Comparison of ENCODE assay signal across 14 cellular contexts in genomic region chr21:46393941-46394818, GRCh38.
DNase-seq lines count a peak whose midpoint lies in the region; ATAC-seq and TF ChIP-seq lines count a peak whose summit lies in the region.
"Had no signal": no experiment of that assay in that cellular context is flagged by ENCODE, and none has a peak within 500 bp of the region (broad histone marks: within the 10 kb centered on the region; RNA-seq: fewer than 3 reads in every experiment).

No MANE protein-coding gene starts in this region.

- H3K27me3 ChIP-seq in naive thymus-derived CD4-positive, alpha-beta T cell (ENCODE audit: control insufficient read depth in 2 of 2, insufficient read depth in 2 of 2, low read length in 2 of 2): no peaks in the 10 kb centered on the region
- H3K27me3 ChIP-seq in testis: no peaks in the 10 kb centered on the region
- H3K27me3 ChIP-seq in suprapubic skin: no peaks in the 10 kb centered on the region

- H3K27ac ChIP-seq in naive thymus-derived CD4-positive, alpha-beta T cell (ENCODE audit: low read depth, low read length): no peak overlapping the region
- H3K27ac ChIP-seq in testis (peak overlapping the region; percentile 1 to 51), suprapubic skin (no peak overlapping the region)

- no peak for TF ChIP-seq EP300 in suprapubic skin (IDR thresholded peaks at IDR 0.05)

- H3K4me3 ChIP-seq in astrocyte of the cerebellum (ENCODE audit: low read depth, low read length) (no peak overlapping the region), testis (no peak overlapping the region), suprapubic skin (no peak overlapping the region)
- H3K4me3 ChIP-seq in naive thymus-derived CD4-positive, alpha-beta T cell (ENCODE audit: low read length): no peak overlapping the region

- POLR2A ChIA-PET in naive thymus-derived CD4-positive, alpha-beta T cell (lab: Charles Lee): no interaction called here

- H3K4me1 Mint-ChIP-seq in activated T-cell treated with anti-CD3 and anti-CD28 coated beads, Interleukin-2, amount 50 U/mL, for 72 hours (ENCODE audit: low read depth): no peaks in the 10 kb centered on the region
- H3K4me1 Mint-ChIP-seq in naive thymus-derived CD4-positive, alpha-beta T cell: peaks cover 0 to 5% (median 0%) of the 10 kb centered on the region in 7 donors
- H3K4me1 Mint-ChIP-seq: activated naive CD4-positive, alpha-beta T cell treated with anti-CD3 and anti-CD28 coated beads, Interleukin-2, amount 50 U/mL, for 24 hours had no signal

- no peak for TF ChIP-seq CTCF in astrocyte of the cerebellum (IDR thresholded peaks at IDR 0.05; ENCODE audit: low read depth, low read length, missing control alignments)
- no peak for TF ChIP-seq CTCF in testis (IDR thresholded peaks at IDR 0.05)
- no peak for TF ChIP-seq CTCF in suprapubic skin (IDR thresholded peaks at IDR 0.05)

- intact Hi-C loops in naive thymus-derived CD4-positive, alpha-beta T cell (cut with micrococcal nuclease): no loop called here
- intact Hi-C loops in testis (cut with DNase I; ENCODE audit: low total_unique reads): no loop called here

- no peaks in the 10 kb centered on the region for H3K9me3 Mint-ChIP-seq in activated T-cell treated with anti-CD3 and anti-CD28 coated beads, Interleukin-2, amount 50 U/mL, for 72 hours
- H3K9me3 Mint-ChIP-seq in naive thymus-derived CD4-positive, alpha-beta T cell: no peaks in the 10 kb centered on the region
- H3K9me3 Mint-ChIP-seq: activated naive CD4-positive, alpha-beta T cell treated with anti-CD3 and anti-CD28 coated beads, Interleukin-2, amount 50 U/mL, for 24 hours; T-helper 1 cell treated with Interleukin-12 subunit alpha and Interleukin-12 subunit beta and Interleukin-4 antibody, amounts not matched to agents 30 μg/mL and 1 μg/mL, for 36 hours had no signal

- H3K27ac Mint-ChIP-seq in activated T-cell treated with anti-CD3 and anti-CD28 coated beads, Interleukin-2, amount 50 U/mL, for 72 hours: peak overlapping the region; percentile 30
- H3K27ac Mint-ChIP-seq in naive thymus-derived CD4-positive, alpha-beta T cell: peak overlapping the region in 1 of 9 donors; percentile 48
- H3K27ac Mint-ChIP-seq: activated naive CD4-positive, alpha-beta T cell treated with anti-CD3 and anti-CD28 coated beads, Interleukin-2, amount 50 U/mL, for 24 hours; T-helper 1 cell treated with Interleukin-12 subunit alpha and Interleukin-12 subunit beta and Interleukin-4 antibody, amounts not matched to agents 30 μg/mL and 1 μg/mL, for 36 hours had no signal

- H3K36me3 Mint-ChIP-seq in activated T-cell treated with anti-CD3 and anti-CD28 coated beads, Interleukin-2, amount 50 U/mL, for 72 hours (ENCODE audit: insufficient read depth in 2 of 2): peaks cover 1 to 22% of the 10 kb centered on the region in 2 donors
- peaks cover 3 to 50% (median 9%) of the 10 kb centered on the region in 5 donors for H3K36me3 Mint-ChIP-seq in naive thymus-derived CD4-positive, alpha-beta T cell

- CTCF ChIA-PET in naive thymus-derived CD4-positive, alpha-beta T cell (lab: Charles Lee): no interaction called here

- no peak for DNase-seq in activated T-cell treated with anti-CD3 and anti-CD28 coated beads, Interleukin-2, amount 50 U/mL, for 72 hours
- DNase-seq in activated T-cell treated with anti-CD3 and anti-CD28 coated beads for 4 hours (no peak), astrocyte of the cerebellum (ENCODE audit: low read depth) (peak; percentile 67), testis (no peak), suprapubic skin (ENCODE audit: low spot score in 2 of 2) (no peak)
- DNase-seq in naive thymus-derived CD4-positive, alpha-beta T cell: no peak
- DNase-seq: ACHN; activated CD8-positive, alpha-beta memory T cell treated with anti-CD3 and anti-CD28 coated beads for 24 hours; kidney glomerular epithelial cell; stimulated activated CD4-positive, alpha-beta T cell treated with anti-CD3 and anti-CD28 coated beads, Interleukin-4, amount 100 ng/mL, for 24 hours had no signal

- in situ Hi-C loops in astrocyte of the cerebellum (cut with HindIII; ENCODE audit: low sequenced_read_pairs): loop anchor here (5.0 kb wide), 1 partner anchor 33 kb away; no protein-coding TSS in a partner anchor

- 69% methylated on average over 26 to 30 of the region's 30 CpGs for WGBS in testis, 2 donors
- 95% methylated on average over 30 of the region's 30 CpGs for WGBS in suprapubic skin

- TF ChIP-seq POLR2A in testis (IDR thresholded peaks at IDR 0.05): no peak
- no peak for TF ChIP-seq POLR2A in suprapubic skin (IDR thresholded peaks at IDR 0.05)

- no peaks in the 10 kb centered on the region for H3K9me3 ChIP-seq in naive thymus-derived CD4-positive, alpha-beta T cell (ENCODE audit: control insufficient read depth in 2 of 3, low read length in 3 of 3)
- H3K9me3 ChIP-seq in testis (no peaks in the 10 kb centered on the region), suprapubic skin (no peaks in the 10 kb centered on the region)

- H3K27me3 Mint-ChIP-seq in activated T-cell treated with anti-CD3 and anti-CD28 coated beads, Interleukin-2, amount 50 U/mL, for 72 hours (ENCODE audit: low read depth): no peaks in the 10 kb centered on the region
- no peaks in the 10 kb centered on the region for H3K27me3 Mint-ChIP-seq in naive thymus-derived CD4-positive, alpha-beta T cell
- H3K27me3 Mint-ChIP-seq: activated naive CD4-positive, alpha-beta T cell treated with anti-CD3 and anti-CD28 coated beads, Interleukin-2, amount 50 U/mL, for 24 hours had no signal

- ATAC-seq in activated T-cell treated with anti-CD3 and anti-CD28 coated beads, Interleukin-2, amount 50 U/mL, for 72 hours (replicated peaks in 1 of 2): no peak
- ATAC-seq in naive thymus-derived CD4-positive, alpha-beta T cell: peak; percentile 27
- no peak for ATAC-seq in HG03354 (IDR thresholded peaks at IDR 0.05; ENCODE audit: poor library complexity, severe bottlenecking, unreplicated experiment)
- no peak for ATAC-seq in HG02840 (IDR thresholded peaks at IDR 0.05; ENCODE audit: low FRiP score, unreplicated experiment)

- H3K4me3 Mint-ChIP-seq in activated T-cell treated with anti-CD3 and anti-CD28 coated beads, Interleukin-2, amount 50 U/mL, for 72 hours: no peak overlapping the region
- H3K4me3 Mint-ChIP-seq in naive thymus-derived CD4-positive, alpha-beta T cell: no peak overlapping the region
- H3K4me3 Mint-ChIP-seq: activated naive CD4-positive, alpha-beta T cell treated with anti-CD3 and anti-CD28 coated beads, Interleukin-2, amount 50 U/mL, for 24 hours; T-helper 1 cell treated with Interleukin-12 subunit alpha and Interleukin-12 subunit beta and Interleukin-4 antibody, amounts not matched to agents 30 μg/mL and 1 μg/mL, for 36 hours had no signal

- H3K4me1 ChIP-seq in naive thymus-derived CD4-positive, alpha-beta T cell (ENCODE audit: control insufficient read depth in 2 of 2, insufficient read depth in 2 of 2, low read length in 2 of 2): no peaks in the 10 kb centered on the region
- H3K4me1 ChIP-seq in testis: peaks cover 36% of the 10 kb centered on the region
- H3K4me1 ChIP-seq in suprapubic skin: peaks cover 4% of the 10 kb centered on the region

- peaks cover 0 to 70% (median 3%) of the 10 kb centered on the region in 3 experiments for H3K36me3 ChIP-seq in naive thymus-derived CD4-positive, alpha-beta T cell (ENCODE audit: control insufficient read depth in 2 of 3, insufficient read depth in 3 of 3, low read length in 3 of 3)
- H3K36me3 ChIP-seq in testis (ENCODE audit: low read depth, missing control alignments) (no peaks in the 10 kb centered on the region), suprapubic skin (peaks cover 72% of the 10 kb centered on the region)

Comparison
In these comparisons a context has a peak if more than half of its experiments do, and no peak if none do; other contexts are left out.
1. H3K27ac ChIP-seq: peak in testis (2 of 2); none in naive thymus-derived CD4-positive, alpha-beta T cell (single experiment) and suprapubic skin (single experiment).